In genomic region chrX:153723351-153724251, GRCh38 we compare ENCODE assay signal across 8 cellular contexts. TPM values are rescaled to one million over a fixed set of nuclear protein-coding genes. Genes with fewer than 3 reads are reported as not detected.
DNase-seq lines count a peak whose midpoint lies in the region; ATAC-seq and TF ChIP-seq lines count a peak whose summit lies in the region.

No MANE protein-coding gene starts in this region.

- H3F3A ChIP-seq in PC-9 (ENCODE audit: insufficient read depth, low read depth) (peaks cover 36% of the 10 kb centered on the region), smooth muscle cell (ENCODE audit: low read depth) (no peaks in the 10 kb centered on the region)

- DNase-seq in CD4-positive, CD25-positive, alpha-beta regulatory T cell, result peak; percentile 34 to 60 (median 57)
- DNase-seq in PC-9 (peak; percentile 48 to 66), hepatic stellate cell (ENCODE audit: low spot score) (peak; percentile 54), smooth muscle cell (lab: John Stamatoyannopoulos, UW; ENCODE audit: unreplicated experiment) (no peak), GOT3 (lab: John Stamatoyannopoulos, UW) (no peak)

- intact Hi-C loops in PC-9 (cut with micrococcal nuclease; ENCODE audit: unreplicated experiment), result loop anchor here (1.0 to 2.0 kb wide), 4 partner anchors 15 to 645 kb away; partner anchors contain the start of genes NAA10 and PLXNB3

- CTCF ChIA-PET in PC-9 (lab: Charles Lee), result no interaction called here

- H3K4me3 Mint-ChIP-seq in CD4-positive, CD25-positive, alpha-beta regulatory T cell, result peak overlapping the region; percentile 86 to 94 (median 90)
- H3K4me3 Mint-ChIP-seq in activated naive CD4-positive, alpha-beta T cell treated with anti-CD3 and anti-CD28 coated beads, Interleukin-2, amount 50 U/mL, for 24 hours, result peak overlapping the region; percentile 90

- H2AFZ ChIP-seq in PC-9 (peak overlapping the region; percentile 39; the same call in 1 of the 2 replicates), smooth muscle cell (ENCODE audit: low read depth) (no peak overlapping the region)

- H3K27ac Mint-ChIP-seq in CD4-positive, CD25-positive, alpha-beta regulatory T cell, result peak overlapping the region; percentile 75 to 94 (median 87)
- no peak overlapping the region for H3K27ac Mint-ChIP-seq in activated naive CD4-positive, alpha-beta T cell treated with anti-CD3 and anti-CD28 coated beads, Interleukin-2, amount 50 U/mL, for 24 hours

- peak overlapping the region; percentile 89 for H3K4me2 ChIP-seq in PC-9
- peak overlapping the region; percentile 86 for H3K4me2 ChIP-seq in smooth muscle cell

- H3K27me3 Mint-ChIP-seq in CD4-positive, CD25-positive, alpha-beta regulatory T cell, result no peaks in the 10 kb centered on the region
- H3K27me3 Mint-ChIP-seq in activated naive CD4-positive, alpha-beta T cell treated with anti-CD3 and anti-CD28 coated beads, Interleukin-2, amount 50 U/mL, for 24 hours, result no peaks in the 10 kb centered on the region

- peaks cover 0 to 43% (median 13%) of the 10 kb centered on the region in 4 donors for H3K4me1 Mint-ChIP-seq in CD4-positive, CD25-positive, alpha-beta regulatory T cell
- peaks cover 31% of the 10 kb centered on the region for H3K4me1 Mint-ChIP-seq in activated naive CD4-positive, alpha-beta T cell treated with anti-CD3 and anti-CD28 coated beads, Interleukin-2, amount 50 U/mL, for 24 hours

- H3K27me3 ChIP-seq in CD4-positive, CD25-positive, alpha-beta regulatory T cell (ENCODE audit: control insufficient read depth, insufficient read depth, low read length), result no peaks in the 10 kb centered on the region
- no peaks in the 10 kb centered on the region for H3K27me3 ChIP-seq in PC-9 (ENCODE audit: insufficient read depth, low read depth)
- H3K27me3 ChIP-seq in smooth muscle cell (ENCODE audit: low read depth), result no peaks in the 10 kb centered on the region

- no peak; the same call in 1 of the 2 replicates for TF ChIP-seq CTCF in PC-9 (conservative IDR thresholded peaks at IDR 0.05)
- peak; percentile 26 for TF ChIP-seq CTCF in smooth muscle cell (IDR thresholded peaks at IDR 0.05; ENCODE audit: borderline replicate concordance, insufficient read depth, poor library complexity, severe bottlenecking)

- H3K27ac ChIP-seq in CD4-positive, CD25-positive, alpha-beta regulatory T cell (ENCODE audit: insufficient read depth, low read length, poor library complexity, severe bottlenecking), result peak overlapping the region; percentile 76
- H3K27ac ChIP-seq in PC-9 (peak overlapping the region; percentile 89), smooth muscle cell (ENCODE audit: low read depth) (peak overlapping the region; percentile 70)

- WGBS in smooth muscle cell (ENCODE audit: low lambda C conversion rate), result 46% methylated on average over 54 of the region's 78 CpGs

- peaks cover 46% of the 10 kb centered on the region for H3K4me1 ChIP-seq in CD4-positive, CD25-positive, alpha-beta regulatory T cell (ENCODE audit: control insufficient read depth, insufficient read depth, low read length, poor library complexity, severe bottlenecking)
- H3K4me1 ChIP-seq in PC-9 (replicated peaks; ENCODE audit: insufficient read depth) (peaks cover 30% of the 10 kb centered on the region), smooth muscle cell (ENCODE audit: low read depth) (peaks cover 12% of the 10 kb centered on the region)

- H3K4me3 ChIP-seq in CD4-positive, CD25-positive, alpha-beta regulatory T cell (ENCODE audit: low read depth, low read length), result peak overlapping the region; percentile 64
- H3K4me3 ChIP-seq in PC-9, result peak overlapping the region; percentile 85
- H3K4me3 ChIP-seq in smooth muscle cell, result peak overlapping the region; percentile 72

- POLR2A ChIA-PET in PC-9 (lab: Charles Lee; ENCODE audit: unreplicated experiment), result no interaction called here

- H3K9ac ChIP-seq in smooth muscle cell (ENCODE audit: low read depth), result peak overlapping the region; percentile 69

- ATAC-seq in CD4-positive, CD25-positive, alpha-beta regulatory T cell (ENCODE audit: low read depth in 2 of 2), result peak; percentile 6 to 13
- ATAC-seq in GM19328 (IDR thresholded peaks at IDR 0.05; ENCODE audit: unreplicated experiment), result peak; percentile 25
- peak; percentile 37 for ATAC-seq in HG03432 (IDR thresholded peaks at IDR 0.05; ENCODE audit: unreplicated experiment)

- H4K20me1 ChIP-seq in PC-9 (ENCODE audit: insufficient read depth) (peaks cover 13% of the 10 kb centered on the region), smooth muscle cell (ENCODE audit: low read depth) (peaks cover 25% of the 10 kb centered on the region)

- H3K79me2 ChIP-seq in PC-9 (ENCODE audit: low read depth) (peaks cover 85% of the 10 kb centered on the region), smooth muscle cell (ENCODE audit: low read depth) (peaks cover 31% of the 10 kb centered on the region)

- peaks cover 6% of the 10 kb centered on the region for H3K36me3 Mint-ChIP-seq in CD4-positive, CD25-positive, alpha-beta regulatory T cell
- H3K36me3 Mint-ChIP-seq in activated naive CD4-positive, alpha-beta T cell treated with anti-CD3 and anti-CD28 coated beads, Interleukin-2, amount 50 U/mL, for 24 hours, result peaks cover 3% of the 10 kb centered on the region

- peaks cover 0 to 1% (median 0%) of the 10 kb centered on the region in 7 donors for H3K9me3 Mint-ChIP-seq in CD4-positive, CD25-positive, alpha-beta regulatory T cell
- H3K9me3 Mint-ChIP-seq in activated naive CD4-positive, alpha-beta T cell treated with anti-CD3 and anti-CD28 coated beads, Interleukin-2, amount 50 U/mL, for 24 hours, result no peaks in the 10 kb centered on the region

- no peaks in the 10 kb centered on the region for H3K9me2 ChIP-seq in PC-9 (ENCODE audit: insufficient read depth)

- H3K9me3 ChIP-seq in CD4-positive, CD25-positive, alpha-beta regulatory T cell (ENCODE audit: control insufficient read depth in 2 of 2, low read length in 2 of 2), result no peaks in the 10 kb centered on the region
- H3K9me3 ChIP-seq in PC-9 (ENCODE audit: insufficient read depth, low read depth) (no peaks in the 10 kb centered on the region), smooth muscle cell (replicated peaks; ENCODE audit: low read depth) (no peaks in the 10 kb centered on the region)

- H3K36me3 ChIP-seq in CD4-positive, CD25-positive, alpha-beta regulatory T cell (ENCODE audit: control insufficient read depth, insufficient read depth, low read length), result peaks cover 16% of the 10 kb centered on the region
- peaks cover 21% of the 10 kb centered on the region for H3K36me3 ChIP-seq in PC-9 (ENCODE audit: low read depth)
- H3K36me3 ChIP-seq in smooth muscle cell (ENCODE audit: low read depth), result no peaks in the 10 kb centered on the region

- BruUV-seq in PC-9 (replicated peaks; lab: Mats Ljungman, UMichigan), result no TSS peak

RNA-seq across cellular contexts. Expression of gene BCAP31, which starts 0.6 kb away (rescaled TPM):
- 99.9 TPM for total RNA-seq in CD4-positive, CD25-positive, alpha-beta regulatory T cell
- 100 to 1,000 TPM; 261 to 318 (median 276) TPM for polyA plus RNA-seq in CD4-positive, CD25-positive, alpha-beta regulatory T cell
- total RNA-seq in PC-9 (2021), result 522 and 541 TPM in 2 replicates
- total RNA-seq in smooth muscle cell, result 128 and 139 TPM in 2 replicates
- polyA plus RNA-seq in smooth muscle cell, result 207 and 260 TPM in 2 replicates

RNA-seq across cellular contexts. Expression of gene ABCD1, which starts 1.1 kb away (rescaled TPM):
- 7.5 TPM for total RNA-seq in CD4-positive, CD25-positive, alpha-beta regulatory T cell
- polyA plus RNA-seq in CD4-positive, CD25-positive, alpha-beta regulatory T cell, result 1 to 10 TPM; 1.1 to 3.4 (median 1.5) TPM
- total RNA-seq in PC-9 (2021) (40.0 and 44.9 TPM in 2 replicates), smooth muscle cell (6.2 and 7.1 TPM in 2 replicates)
- 9.4 and 10.9 TPM in 2 replicates for polyA plus RNA-seq in smooth muscle cell

RNA-seq across cellular contexts. Expression of gene SLC6A8, which starts 35.9 kb away (rescaled TPM):
- 3.4 TPM for total RNA-seq in CD4-positive, CD25-positive, alpha-beta regulatory T cell
- under 1 TPM; 0.08 to 0.72 (median 0.18) TPM for polyA plus RNA-seq in CD4-positive, CD25-positive, alpha-beta regulatory T cell
- total RNA-seq in PC-9 (2021), result 37.6 and 40.5 TPM in 2 replicates
- 42.6 and 45.2 TPM in 2 replicates for total RNA-seq in smooth muscle cell
- 98.1 and 128 TPM in 2 replicates for polyA plus RNA-seq in smooth muscle cell

RNA-seq across cellular contexts. Expression of gene PLXNB3, which starts 40.4 kb away (rescaled TPM):
- total RNA-seq in CD4-positive, CD25-positive, alpha-beta regulatory T cell, result 0.52 TPM
- polyA plus RNA-seq in CD4-positive, CD25-positive, alpha-beta regulatory T cell, result not detected
- total RNA-seq in PC-9 (2021), result 39.4 and 41.4 TPM in 2 replicates
- total RNA-seq in smooth muscle cell, result 0.58 and 0.67 TPM in 2 replicates
- 3.9 and 7.8 TPM in 2 replicates for polyA plus RNA-seq in smooth muscle cell

RNA-seq across cellular contexts. Expression of gene PNCK, which starts 50.0 kb away (rescaled TPM):
- total RNA-seq in CD4-positive, CD25-positive, alpha-beta regulatory T cell, result 0.54 TPM
- not detected for polyA plus RNA-seq in CD4-positive, CD25-positive, alpha-beta regulatory T cell
- 1.0 and 4.4 TPM in 2 replicates for total RNA-seq in PC-9 (2021)
- 4.0 and 6.4 TPM in 2 replicates for total RNA-seq in smooth muscle cell
- 2.8 and 9.2 TPM in 2 replicates for polyA plus RNA-seq in smooth muscle cell

Comparison
In these comparisons a context has a peak if more than half of its experiments do, and no peak if none do; other contexts are left out.
1. DNase-seq: peak in CD4-positive, CD25-positive, alpha-beta regulatory T cell (3 of 3), PC-9 (2 of 2) and hepatic stellate cell (single experiment); none in smooth muscle cell (single experiment) and GOT3 (single experiment).
2. Peak in every context shown above with its lines, with median percentiles within 50 percentile points of each other: ATAC-seq, H3K27ac ChIP-seq and H3K4me3 ChIP-seq.